ENCODE assay signal across 8 cellular contexts in the genomic region with DNA sequence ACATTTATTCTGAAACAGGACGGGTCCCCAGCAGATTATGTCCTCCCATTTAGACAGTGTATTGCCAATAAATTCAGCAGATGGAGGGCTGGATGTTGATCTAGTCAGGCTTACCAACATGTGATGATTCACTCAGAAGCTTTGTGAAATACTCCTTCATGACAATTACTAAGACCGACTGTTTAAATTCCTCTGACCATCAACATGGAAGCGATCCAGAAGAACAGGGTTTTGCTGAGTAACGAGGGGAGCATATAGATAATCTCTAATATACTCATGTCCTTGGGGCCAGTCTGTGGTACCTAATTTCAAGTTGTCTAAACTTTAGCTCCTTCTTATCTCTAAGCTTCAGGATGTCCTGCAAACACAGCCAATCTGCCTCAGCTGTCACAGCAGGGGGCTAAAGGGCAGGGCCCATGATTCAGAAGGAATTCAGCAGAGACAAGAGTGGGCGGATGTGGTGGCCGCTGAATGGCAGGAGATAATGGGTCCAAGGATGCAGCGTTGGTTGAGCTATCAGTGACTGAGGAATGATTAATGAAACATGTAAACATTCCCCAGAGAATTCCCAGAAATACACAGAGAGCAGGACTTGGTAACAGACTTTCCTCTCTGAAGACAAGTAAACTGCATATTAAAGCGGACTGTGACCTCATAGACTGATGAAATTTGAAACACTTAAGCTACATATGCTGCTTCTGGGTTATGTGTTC.
DNase-seq lines count a peak whose midpoint lies in the region; ATAC-seq and TF ChIP-seq lines count a peak whose summit lies in the region.

No MANE protein-coding gene starts in this region.

- H3K4me1 ChIP-seq in SJSA1 (replicated peaks) (peaks cover 43% of the 10 kb centered on the region), foreskin keratinocyte (peaks cover 14% of the 10 kb centered on the region)

- no peaks in the 10 kb centered on the region for H3K36me3 ChIP-seq in SJSA1

- peak; percentile 99 for DNase-seq in HCEC 1CT
- DNase-seq in SJSA1 (ENCODE audit: low read depth in 1 of 2, low spot score in 2 of 2) = peak; percentile 97 to 99
- peak; percentile 87 to 91 for DNase-seq in foreskin keratinocyte
- DNase-seq in pulmonary artery endothelial cell (ENCODE audit: low read depth, low spot score) = peak; percentile 99
- DNase-seq in stimulated activated CD8-positive, alpha-beta memory T cell treated with anti-CD3 and anti-CD28 coated beads, Interleukin-4, amount 100 ng/mL, for 48 hours = no peak
- no peak for DNase-seq in NCI-H510A treated with DMSO at 0.1 percent for 48 hours (lab: John Stamatoyannopoulos, UW)
- no peak for DNase-seq in hippocampal formation (lab: John Stamatoyannopoulos, UW)

- no peaks in the 10 kb centered on the region for H3K9me3 ChIP-seq in SJSA1 (replicated peaks)

- H3K27ac ChIP-seq in SJSA1 (peak overlapping the region; percentile 97), foreskin keratinocyte (peak overlapping the region; percentile 19)

- H3K27me3 ChIP-seq in SJSA1 (replicated peaks) (no peaks in the 10 kb centered on the region), foreskin keratinocyte (no peaks in the 10 kb centered on the region)

- TF ChIP-seq CTCF in foreskin keratinocyte (conservative IDR thresholded peaks at IDR 0.05) = no peak

- H3K4me3 ChIP-seq in SJSA1 = no peak overlapping the region

- ATAC-seq in foreskin keratinocyte (peak; percentile 78), GM19463 (IDR thresholded peaks at IDR 0.05; ENCODE audit: unreplicated experiment) (no peak)

Comparison
In these comparisons a context has a peak if more than half of its experiments do, and no peak if none do; other contexts are left out.
1. DNase-seq: peak in HCEC 1CT (single experiment), SJSA1 (2 of 2), foreskin keratinocyte (2 of 2) and pulmonary artery endothelial cell (single experiment); none in stimulated activated CD8-positive, alpha-beta memory T cell treated with anti-CD3 and anti-CD28 coated beads, Interleukin-4, amount 100 ng/mL, for 48 hours (single experiment), NCI-H510A treated with DMSO at 0.1 percent for 48 hours (single experiment) and hippocampal formation (0 of 2).